ENCODE assay signal across 1 cellular context in the genomic region with DNA sequence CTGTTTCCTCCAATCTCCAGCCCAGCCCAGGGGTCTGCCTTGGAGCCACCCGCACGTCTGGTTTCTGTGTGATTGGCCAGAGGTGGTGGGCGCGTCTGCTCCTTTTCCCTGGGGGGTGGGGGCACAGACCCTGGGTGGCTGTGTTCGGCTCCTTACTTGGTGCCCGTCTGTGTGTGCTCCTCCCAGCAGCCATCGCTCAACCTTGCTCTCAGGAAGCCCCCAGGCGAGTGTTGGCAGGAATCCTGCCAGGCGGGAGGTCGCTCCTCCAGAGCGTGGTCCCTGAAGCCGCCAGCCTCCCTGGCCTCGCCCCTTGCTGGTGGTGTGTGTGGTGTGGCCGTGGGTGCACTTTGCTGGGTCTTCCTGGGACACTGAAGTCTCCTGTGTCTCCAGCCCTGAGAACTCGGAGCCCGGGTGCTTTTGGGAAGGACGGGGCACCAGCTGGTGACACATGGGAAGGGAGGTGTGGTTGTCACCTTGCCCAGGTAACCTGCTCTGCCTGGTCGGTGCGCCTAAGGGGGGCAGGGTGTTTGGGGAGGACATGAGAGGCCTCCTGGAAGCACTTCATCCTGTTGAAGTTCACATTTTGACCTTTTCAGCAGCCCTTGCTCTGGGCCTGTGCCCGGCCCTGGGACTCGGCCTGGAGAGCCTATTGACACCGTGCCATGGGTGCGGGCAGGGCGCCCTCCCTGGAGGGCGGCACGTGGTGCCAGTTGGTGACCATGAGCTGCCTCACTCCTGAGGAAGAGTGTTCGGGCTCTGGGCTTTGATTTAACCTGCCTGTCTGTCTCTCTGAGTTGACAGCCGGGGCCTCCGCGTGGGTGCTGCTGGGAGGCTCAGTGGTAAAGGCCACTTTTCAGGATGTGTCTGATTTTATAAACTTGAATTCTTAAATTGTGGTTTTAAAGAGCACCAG.
TF ChIP-seq lines count a peak whose summit lies in the region.

No MANE protein-coding gene starts in this region.

TF ChIP-seq in SK-N-SH, 30 proteins besides CTCF, POLR2A, EP300 and RAD21:
- TF ChIP-seq, protein P1, sequence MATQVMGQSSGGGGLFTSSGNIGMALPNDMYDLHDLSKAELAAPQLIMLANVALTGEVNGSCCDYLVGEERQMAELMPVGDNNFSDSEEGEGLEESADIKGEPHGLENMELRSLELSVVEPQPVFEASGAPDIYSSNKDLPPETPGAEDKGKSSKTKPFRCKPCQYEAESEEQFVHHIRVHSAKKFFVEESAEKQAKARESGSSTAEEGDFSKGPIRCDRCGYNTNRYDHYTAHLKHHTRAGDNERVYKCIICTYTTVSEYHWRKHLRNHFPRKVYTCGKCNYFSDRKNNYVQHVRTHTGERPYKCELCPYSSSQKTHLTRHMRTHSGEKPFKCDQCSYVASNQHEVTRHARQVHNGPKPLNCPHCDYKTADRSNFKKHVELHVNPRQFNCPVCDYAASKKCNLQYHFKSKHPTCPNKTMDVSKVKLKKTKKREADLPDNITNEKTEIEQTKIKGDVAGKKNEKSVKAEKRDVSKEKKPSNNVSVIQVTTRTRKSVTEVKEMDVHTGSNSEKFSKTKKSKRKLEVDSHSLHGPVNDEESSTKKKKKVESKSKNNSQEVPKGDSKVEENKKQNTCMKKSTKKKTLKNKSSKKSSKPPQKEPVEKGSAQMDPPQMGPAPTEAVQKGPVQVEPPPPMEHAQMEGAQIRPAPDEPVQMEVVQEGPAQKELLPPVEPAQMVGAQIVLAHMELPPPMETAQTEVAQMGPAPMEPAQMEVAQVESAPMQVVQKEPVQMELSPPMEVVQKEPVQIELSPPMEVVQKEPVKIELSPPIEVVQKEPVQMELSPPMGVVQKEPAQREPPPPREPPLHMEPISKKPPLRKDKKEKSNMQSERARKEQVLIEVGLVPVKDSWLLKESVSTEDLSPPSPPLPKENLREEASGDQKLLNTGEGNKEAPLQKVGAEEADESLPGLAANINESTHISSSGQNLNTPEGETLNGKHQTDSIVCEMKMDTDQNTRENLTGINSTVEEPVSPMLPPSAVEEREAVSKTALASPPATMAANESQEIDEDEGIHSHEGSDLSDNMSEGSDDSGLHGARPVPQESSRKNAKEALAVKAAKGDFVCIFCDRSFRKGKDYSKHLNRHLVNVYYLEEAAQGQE (IDR thresholded peaks at IDR 0.05; ENCODE audit: low read depth, low read length): no peak
- TF ChIP-seq NFIC (IDR thresholded peaks at IDR 0.05; ENCODE audit: borderline replicate concordance): no peak
